ENCODE assay signal across 25 cellular contexts in the genomic region with DNA sequence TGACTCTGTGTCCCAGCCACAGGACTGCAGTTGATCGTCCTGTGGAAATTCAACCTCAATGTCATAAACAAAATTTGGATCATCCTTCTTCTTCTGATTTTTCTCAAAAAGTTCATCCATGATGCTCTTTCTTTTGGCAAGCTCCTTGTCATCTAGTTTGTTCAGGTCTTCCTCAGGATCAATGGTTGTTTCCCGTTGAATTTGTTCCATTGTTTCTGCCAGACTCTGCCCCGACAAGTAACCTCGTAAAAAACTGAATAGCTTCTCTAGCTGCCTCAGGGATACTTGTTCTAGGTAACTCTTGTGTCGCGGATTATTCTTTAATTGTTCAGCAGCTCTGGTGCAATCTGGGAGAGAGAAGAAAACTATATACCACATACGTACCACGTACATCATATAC.
"Had no signal": no experiment of that assay in that cellular context is flagged by ENCODE, and none has a peak within 500 bp of the region (broad histone marks: within the 10 kb centered on the region; RNA-seq: fewer than 3 reads in every experiment).

No MANE protein-coding gene starts in this region.

- ATAC-seq: gastrocnemius medialis; left lobe of liver; mucosa of descending colon; natural killer cell treated with Interleukin-12 subunit alpha and Interleukin-12 subunit beta and Interleukin-15 and Interleukin-18, amount 100 ng/mL, for 72 hours; pancreas; right lobe of liver; stimulated activated naive B cell treated with anti-CD40 and anti-IgM and Interleukin-4, amounts not matched to agents 10 μg/mL and 1 μg/mL and 100 μg/mL, for 72 hours; stimulated activated naive CD8-positive, alpha-beta T cell treated with anti-CD3 and anti-CD28 coated beads, Interleukin-15, amount 100 ng/mL, for 72 hours; upper lobe of right lung had no signal

- H3K27me3 ChIP-seq: dorsolateral prefrontal cortex, gastrocnemius medialis, neutrophil, pancreas, right lobe of liver, suprapubic skin, transverse colon, upper lobe of right lung, uterus had no signal

- DNase-seq: dorsolateral prefrontal cortex; effector CD4-positive, alpha-beta T cell; erythroblast; gastrocnemius medialis; head of caudate nucleus; kidney; mesenchymal stem cell; mucosa of descending colon; naive B cell; pancreas; right lobe of liver; small intestine; stimulated activated CD4-positive, alpha-beta T cell treated with anti-CD3 and anti-CD28 coated beads, Interleukin-15, amount 100 ng/mL, for 24 hours; stimulated activated CD4-positive, alpha-beta T cell treated with anti-CD3 and anti-CD28 coated beads, Interleukin-2, amount 100 ng/mL, for 48 hours; stimulated activated naive B cell treated with anti-CD40 and anti-IgM and Interleukin-4, amounts not matched to agents 10 μg/mL and 1 μg/mL and 100 μg/mL, for 72 hours; stimulated activated naive CD8-positive, alpha-beta T cell treated with anti-CD3 and anti-CD28 coated beads, Interleukin-15, amount 100 ng/mL, for 72 hours; transverse colon; upper lobe of right lung; uterus had no signal

- H3K27ac ChIP-seq: coronary artery, dorsolateral prefrontal cortex, gastrocnemius medialis, neutrophil, pancreas, right lobe of liver, suprapubic skin, transverse colon, upper lobe of right lung, uterus had no signal

- H3K4me3 ChIP-seq: coronary artery, dorsolateral prefrontal cortex, gastrocnemius medialis, lung, mucosa of descending colon, pancreas, right lobe of liver, suprapubic skin, transverse colon, upper lobe of right lung, uterus had no signal

- H3K9me3 ChIP-seq: gastrocnemius medialis, mucosa of descending colon, neutrophil, pancreas, right lobe of liver, suprapubic skin, transverse colon, upper lobe of right lung, uterus had no signal

- H3K36me3 ChIP-seq: gastrocnemius medialis, pancreas, right lobe of liver, suprapubic skin, transverse colon, upper lobe of right lung, uterus had no signal
